9 cellular contexts compared by ENCODE assay signal in the genomic region with DNA sequence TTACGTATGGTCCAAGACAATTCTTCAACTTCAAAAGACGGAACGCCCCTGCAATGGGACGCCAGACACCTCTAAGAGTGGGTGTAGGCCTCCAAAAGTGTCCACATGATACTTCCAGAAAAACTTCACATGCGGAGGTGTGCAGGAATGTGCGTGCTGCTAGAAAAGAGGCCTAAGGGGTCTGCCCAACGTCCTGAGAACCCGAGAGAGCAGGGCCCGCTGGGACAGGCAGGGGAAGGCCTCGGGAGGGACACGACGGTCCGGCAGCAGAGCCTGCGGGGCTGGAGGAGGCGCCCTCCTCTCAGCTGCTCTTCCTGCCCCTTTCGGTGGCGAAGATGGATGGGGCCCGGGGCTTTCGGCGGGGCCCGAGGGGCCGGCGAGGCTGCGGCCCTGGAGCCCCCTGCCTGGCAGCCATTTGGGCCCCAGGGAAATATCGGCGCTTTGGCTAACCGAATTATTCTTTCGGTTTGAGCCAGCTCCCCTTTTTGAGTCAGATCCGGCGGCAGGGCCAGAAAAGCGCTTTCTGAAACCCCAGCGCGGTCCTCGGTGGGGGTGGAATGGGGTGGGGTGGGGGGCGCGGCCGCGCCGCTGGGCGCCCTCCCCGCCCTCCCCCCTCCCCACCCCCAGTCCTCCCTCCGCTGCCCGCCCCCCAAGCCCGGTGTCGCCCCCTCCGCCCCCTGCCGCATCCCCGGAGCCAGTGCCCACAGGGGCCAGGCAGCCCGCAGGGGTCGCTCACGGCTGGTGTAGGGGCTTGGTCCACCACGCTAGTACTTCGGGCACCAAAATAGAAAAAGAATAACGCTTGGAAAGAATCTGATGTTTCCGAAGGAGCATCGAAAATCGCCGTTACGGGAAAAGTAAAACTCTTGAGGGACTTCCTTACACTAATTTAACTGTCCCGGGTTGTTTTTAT. TPM values are rescaled to one million over a fixed set of nuclear protein-coding genes. Genes with fewer than 3 reads are reported as not detected.
DNase-seq lines count a peak whose midpoint lies in the region; ATAC-seq and TF ChIP-seq lines count a peak whose summit lies in the region.
"Had no signal": no experiment of that assay in that cellular context is flagged by ENCODE, and none has a peak within 500 bp of the region (broad histone marks: within the 10 kb centered on the region; RNA-seq: fewer than 3 reads in every experiment).

No MANE protein-coding gene starts in this region.

- H4K20me1 ChIP-seq in SK-N-SH (ENCODE audit: insufficient read depth): no peaks in the 10 kb centered on the region

- no peak for ATAC-seq in SK-N-SH treated with all-trans-retinoic acid at 6 μM for 48 hours
- ATAC-seq: A549 had no signal

- DNase-seq in SK-N-SH: peak; percentile 56
- DNase-seq in T-helper 1 cell: peak in 4 of 5 donors; percentile 41 to 83 (median 48)
- peak; percentile 38 to 67 for DNase-seq in lung microvascular endothelial cell (ENCODE audit: low read depth in 2 of 2)
- DNase-seq in stimulated activated CD8-positive, alpha-beta memory T cell treated with anti-CD3 and anti-CD28 coated beads, Interleukin-7, amount 100 ng/mL, for 48 hours (ENCODE audit: extremely low read depth in 1 of 2, low read depth in 1 of 2): peak; percentile 55 to 75
- no peak for DNase-seq in HUDEP-2 (lab: John Stamatoyannopoulos, UW; ENCODE audit: unreplicated experiment in 76 of 76)
- no peak for DNase-seq in NCI-H82 (lab: John Stamatoyannopoulos, UW)

- H2AFZ ChIP-seq in SK-N-SH (ENCODE audit: low read depth): peak overlapping the region; percentile 86

- no peaks in the 10 kb centered on the region for H3K36me3 ChIP-seq in SK-N-SH (replicated peaks in 1 of 2; ENCODE audit: control insufficient read depth in 1 of 2, insufficient read depth in 2 of 2, low read length in 1 of 2)

- H3K9ac ChIP-seq in SK-N-SH: no peak overlapping the region

- no peaks in the 10 kb centered on the region for H3K27me3 ChIP-seq in SK-N-SH (ENCODE audit: insufficient read depth)

- H3K27ac Mint-ChIP-seq in brain: peak overlapping the region in 1 of 5 experiments; percentile 12

- H3K4me3 ChIP-seq in SK-N-SH (ENCODE audit: low read depth in 2 of 2, low read length in 1 of 2): 0 out of 4 replicates have a peak overlapping the region, but pooled peaks of 1 of the 2 experiments have one; percentile 13
- H3K4me3 ChIP-seq: A549 had no signal

- H3K9me3 ChIP-seq in SK-N-SH: no peaks in the 10 kb centered on the region
- H3K9me3 ChIP-seq: A549 had no signal

- H3K9me3 Mint-ChIP-seq in brain: peaks cover 0 to 7% (median 4%) of the 10 kb centered on the region in 5 experiments

- POLR2A ChIA-PET in SK-N-SH (lab: Yijun Ruan, JAX): no interaction called here

- no peak for TF ChIP-seq EP300 in SK-N-SH (IDR thresholded peaks at IDR 0.05; ENCODE audit: borderline replicate concordance in 1 of 2, low read depth in 1 of 2, low read length in 1 of 2)

- H3K4me1 Mint-ChIP-seq in brain: peaks cover 51% of the 10 kb centered on the region

- no peaks in the 10 kb centered on the region for H3K79me2 ChIP-seq in SK-N-SH (ENCODE audit: insufficient read depth)

- CTCF ChIA-PET in SK-N-SH (lab: Yijun Ruan, JAX): interaction anchor here (0.7 to 4.1 kb wide), 6 partner anchors 12 to 273 kb away, joined by 3 to 29 read pairs (median 7); no protein-coding TSS in a partner anchor

- peak overlapping the region; percentile 44; the same call in 1 of the 2 replicates for H3K4me2 ChIP-seq in SK-N-SH
- H3K4me2 ChIP-seq: A549 had no signal

- peak overlapping the region in 4 of 5 experiments; percentile 35 to 68 (median 52) for H3K4me3 Mint-ChIP-seq in brain

- no peak overlapping the region for H3K27ac ChIP-seq in SK-N-SH (ENCODE audit: low read depth in 2 of 2, low read length in 1 of 2)
- H3K27ac ChIP-seq: A549 had no signal

- no peak for TF ChIP-seq RAD21 in SK-N-SH (IDR thresholded peaks at IDR 0.05; ENCODE audit: low read length)

- H3K9me2 ChIP-seq in SK-N-SH: no peaks in the 10 kb centered on the region

- peaks cover 4% of the 10 kb centered on the region for H3F3A ChIP-seq in SK-N-SH (replicated peaks; ENCODE audit: insufficient read depth)

- H3K36me3 Mint-ChIP-seq in brain: no peaks in the 10 kb centered on the region

- TF ChIP-seq CTCF in SK-N-SH (IDR thresholded peaks at IDR 0.05): no peak
- peak; percentile 43 to 64 for TF ChIP-seq CTCF in brain (conservative IDR thresholded peaks at IDR 0.05)

- peaks cover 10 to 12% of the 10 kb centered on the region in 2 experiments; a peak in 3 of 4 replicates for H3K4me1 ChIP-seq in SK-N-SH (ENCODE audit: control insufficient read depth in 1 of 2, insufficient read depth in 2 of 2, low read depth in 1 of 2, low read length in 1 of 2)

- 65% methylated on average over 38 of the region's 60 CpGs for WGBS in SK-N-SH (ENCODE audit: low lambda C conversion rate)

- peaks cover 17% of the 10 kb centered on the region for H3K27me3 Mint-ChIP-seq in brain

TF ChIP-seq in SK-N-SH, 30 proteins besides CTCF, POLR2A, EP300 and RAD21:
- TF ChIP-seq EZH2phosphoT487 (IDR thresholded peaks at IDR 0.05; ENCODE audit: borderline replicate concordance, low read depth): no peak
- TF ChIP-seq GABPA (IDR thresholded peaks at IDR 0.05; ENCODE audit: low read depth): no peak
- TF ChIP-seq MEF2A (IDR thresholded peaks at IDR 0.05; ENCODE audit: borderline replicate concordance, low read depth): no peak
- no peak for TF ChIP-seq POLR2AphosphoS5 (IDR thresholded peaks at IDR 0.05; ENCODE audit: low read depth, low read length)
- TF ChIP-seq TCF12 (IDR thresholded peaks at IDR 0.05): no peak
- TF ChIP-seq JUND (IDR thresholded peaks at IDR 0.05): no peak
- no peak for TF ChIP-seq ELF1 (IDR thresholded peaks at IDR 0.05)
- TF ChIP-seq GATA2 (CRISPR knock-in tag; IDR thresholded peaks at IDR 0.05): no peak
- no peak for TF ChIP-seq TEAD4 (IDR thresholded peaks at IDR 0.05; ENCODE audit: borderline replicate concordance, insufficient read depth)

TF ChIP-seq in SK-N-SH treated with all-trans-retinoic acid at 6 μM for 48 hours, 23 proteins besides CTCF, POLR2A, EP300 and RAD21 (continues in another document):
- TF ChIP-seq CSDC2 (CRISPR knock-in tag; IDR thresholded peaks at IDR 0.05) (no peak), SNAI2 (CRISPR knock-in tag; IDR thresholded peaks at IDR 0.05) (no peak), TCF4 (CRISPR knock-in tag; IDR thresholded peaks at IDR 0.05; ENCODE audit: borderline replicate concordance) (no peak), GLIS3 (CRISPR knock-in tag; IDR thresholded peaks at IDR 0.05) (no peak), OSR1 (CRISPR knock-in tag; IDR thresholded peaks at IDR 0.05) (no peak), ZNF8 (CRISPR knock-in tag; IDR thresholded peaks at IDR 0.05) (no peak), ESRRG (CRISPR knock-in tag; IDR thresholded peaks at IDR 0.05) (no peak), ZC3H10 (CRISPR knock-in tag; IDR thresholded peaks at IDR 0.05) (no peak), BACH2 (CRISPR knock-in tag; IDR thresholded peaks at IDR 0.05; ENCODE audit: borderline replicate concordance) (no peak), ISL1 (CRISPR knock-in tag; IDR thresholded peaks at IDR 0.05) (no peak), ARNTL (CRISPR knock-in tag; IDR thresholded peaks at IDR 0.05; ENCODE audit: borderline replicate concordance, low read depth) (no peak), TOX (CRISPR knock-in tag; IDR thresholded peaks at IDR 0.05; ENCODE audit: borderline replicate concordance) (no peak)
- TF ChIP-seq, protein P1, sequence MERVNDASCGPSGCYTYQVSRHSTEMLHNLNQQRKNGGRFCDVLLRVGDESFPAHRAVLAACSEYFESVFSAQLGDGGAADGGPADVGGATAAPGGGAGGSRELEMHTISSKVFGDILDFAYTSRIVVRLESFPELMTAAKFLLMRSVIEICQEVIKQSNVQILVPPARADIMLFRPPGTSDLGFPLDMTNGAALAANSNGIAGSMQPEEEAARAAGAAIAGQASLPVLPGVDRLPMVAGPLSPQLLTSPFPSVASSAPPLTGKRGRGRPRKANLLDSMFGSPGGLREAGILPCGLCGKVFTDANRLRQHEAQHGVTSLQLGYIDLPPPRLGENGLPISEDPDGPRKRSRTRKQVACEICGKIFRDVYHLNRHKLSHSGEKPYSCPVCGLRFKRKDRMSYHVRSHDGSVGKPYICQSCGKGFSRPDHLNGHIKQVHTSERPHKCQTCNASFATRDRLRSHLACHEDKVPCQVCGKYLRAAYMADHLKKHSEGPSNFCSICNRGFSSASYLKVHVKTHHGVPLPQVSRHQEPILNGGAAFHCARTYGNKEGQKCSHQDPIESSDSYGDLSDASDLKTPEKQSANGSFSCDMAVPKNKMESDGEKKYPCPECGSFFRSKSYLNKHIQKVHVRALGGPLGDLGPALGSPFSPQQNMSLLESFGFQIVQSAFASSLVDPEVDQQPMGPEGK (CRISPR knock-in tag; IDR thresholded peaks at IDR 0.05; ENCODE audit: borderline replicate concordance): no peak

RNA-seq across cellular contexts. Expression of a gene that starts 9.2 kb away (rescaled TPM):
- polyA plus RNA-seq in SK-N-SH (2012; rRNA removed): 3.3 TPM in 2 replicates
- polyA plus RNA-seq in SK-N-SH (2012; cell fraction: cytosol; rRNA removed): 2.0 and 2.3 TPM in 2 replicates
- 8.1 and 8.2 TPM in 2 replicates for polyA plus RNA-seq in SK-N-SH (2012; cell fraction: nucleus; rRNA removed)
- polyA plus RNA-seq in brain (ENCODE audit: insufficient read depth, low read depth, low replicate concordance): 10.4 TPM
- 8.5 and 9.7 TPM in 2 replicates for total RNA-seq in lung microvascular endothelial cell

RNA-seq across cellular contexts. Expression of a gene that starts 22.2 kb away (rescaled TPM):
- polyA plus RNA-seq in SK-N-SH (2012; rRNA removed) (0.05 and 0.08 TPM in 2 replicates), brain (ENCODE audit: insufficient read depth, low read depth, low replicate concordance) (not detected)
- polyA plus RNA-seq in SK-N-SH (2012; cell fraction: cytosol; rRNA removed): 0.01 TPM in 1 of 2 replicates, not detected in the other
- 0.04 TPM in 1 of 2 replicates, not detected in the other for polyA plus RNA-seq in SK-N-SH (2012; cell fraction: nucleus; rRNA removed)
- under 0.01 and 0.20 TPM in 2 replicates for total RNA-seq in lung microvascular endothelial cell

Comparison
In these comparisons a context has a peak if more than half of its experiments do, and no peak if none do; other contexts are left out.
1. DNase-seq: peak in SK-N-SH (single experiment), T-helper 1 cell (4 of 5), lung microvascular endothelial cell (2 of 2) and stimulated activated CD8-positive, alpha-beta memory T cell treated with anti-CD3 and anti-CD28 coated beads, Interleukin-7, amount 100 ng/mL, for 48 hours (2 of 2); none in HUDEP-2 (0 of 76) and NCI-H82 (single experiment).